In the genomic region with DNA sequence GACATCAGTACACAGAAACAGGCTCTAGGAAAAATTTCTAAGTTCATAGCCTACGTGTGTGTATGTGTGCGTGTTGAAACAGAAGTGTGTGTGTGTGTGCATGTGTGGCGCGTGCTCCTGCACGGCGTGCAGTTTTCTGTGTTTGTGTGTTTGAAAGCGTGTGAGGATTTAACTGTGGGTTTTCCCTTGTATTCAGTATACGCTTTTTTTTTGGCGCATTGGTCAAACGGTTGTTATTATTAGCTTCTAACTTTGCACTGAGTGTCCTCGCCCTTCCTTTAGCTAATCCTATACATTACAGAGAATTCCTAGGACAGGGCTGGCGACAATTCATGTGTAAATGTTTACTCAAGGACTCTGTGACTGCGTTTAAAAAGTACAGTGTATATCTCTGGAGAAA, we compare ENCODE assay signal across 17 cellular contexts. TPM values are rescaled to one million over a fixed set of nuclear protein-coding genes. Genes with fewer than 3 reads are reported as not detected.
"Had no signal": no experiment of that assay in that cellular context is flagged by ENCODE, and none has a peak within 500 bp of the region (broad histone marks: within the 10 kb centered on the region; RNA-seq: fewer than 3 reads in every experiment).

No MANE protein-coding gene starts in this region.

- H3K27ac Mint-ChIP-seq: activated CD8-positive, alpha-beta T cell treated with anti-CD3 and anti-CD28 coated beads for 36 hours; activated naive CD4-positive, alpha-beta T cell treated with anti-CD3 and anti-CD28 coated beads for 36 hours had no signal

- H3K27me3 Mint-ChIP-seq: activated CD8-positive, alpha-beta T cell treated with anti-CD3 and anti-CD28 coated beads for 36 hours had no signal

- H3K4me3 ChIP-seq: coronary artery, gastrocnemius medialis, skin epidermis, thyroid gland had no signal

- ATAC-seq: activated CD8-positive, alpha-beta T cell treated with anti-CD3 and anti-CD28 coated beads for 36 hours; gastrocnemius medialis had no signal

- H3K9me3 Mint-ChIP-seq: activated CD8-positive, alpha-beta T cell treated with anti-CD3 and anti-CD28 coated beads for 36 hours; activated naive CD4-positive, alpha-beta T cell treated with anti-CD3 and anti-CD28 coated beads for 36 hours had no signal

- H3K4me1 ChIP-seq: parathyroid adenoma, thyroid gland had no signal

- H2AFZ ChIP-seq: parathyroid adenoma had no signal

- H3K9me3 ChIP-seq: gastrocnemius medialis, thyroid gland had no signal

- H3K4me3 Mint-ChIP-seq: activated CD8-positive, alpha-beta T cell treated with anti-CD3 and anti-CD28 coated beads for 36 hours; activated naive CD4-positive, alpha-beta T cell treated with anti-CD3 and anti-CD28 coated beads for 36 hours had no signal

- H3K27ac ChIP-seq: coronary artery, epithelial cell of prostate, gastrocnemius medialis, parathyroid adenoma, skin epidermis, thyroid gland, WERI-Rb-1 had no signal

- H3K9ac ChIP-seq: parathyroid adenoma had no signal

- H3K79me2 ChIP-seq: parathyroid adenoma had no signal

- DNase-seq: activated CD4-positive, alpha-beta T cell treated with anti-CD3 and anti-CD28 coated beads for 4 hours; activated CD8-positive, alpha-beta memory T cell treated with anti-CD3 and anti-CD28 coated beads, Interleukin-2, amount 50 U/mL, for 48 hours; activated CD8-positive, alpha-beta T cell treated with anti-CD3 and anti-CD28 coated beads for 36 hours; activated naive CD4-positive, alpha-beta T cell treated with anti-CD3 and anti-CD28 coated beads for 36 hours; effector CD8-positive, alpha-beta T cell; gastrocnemius medialis; midbrain; T1000; thyroid gland; WERI-Rb-1 had no signal

- H3K27me3 ChIP-seq: gastrocnemius medialis, thyroid gland had no signal

RNA-seq across cellular contexts. Expression of gene C17orf99, which starts 40.6 kb away (rescaled TPM):
- total RNA-seq: activated naive CD4-positive, alpha-beta T cell treated with anti-CD3 and anti-CD28 coated beads for 36 hours; cardiac septum; gastrocnemius medialis; kidney epithelial cell; renal cortical epithelial cell; thyroid gland had no signal
